ENCODE assay signal across 1 cellular context in the genomic region with DNA sequence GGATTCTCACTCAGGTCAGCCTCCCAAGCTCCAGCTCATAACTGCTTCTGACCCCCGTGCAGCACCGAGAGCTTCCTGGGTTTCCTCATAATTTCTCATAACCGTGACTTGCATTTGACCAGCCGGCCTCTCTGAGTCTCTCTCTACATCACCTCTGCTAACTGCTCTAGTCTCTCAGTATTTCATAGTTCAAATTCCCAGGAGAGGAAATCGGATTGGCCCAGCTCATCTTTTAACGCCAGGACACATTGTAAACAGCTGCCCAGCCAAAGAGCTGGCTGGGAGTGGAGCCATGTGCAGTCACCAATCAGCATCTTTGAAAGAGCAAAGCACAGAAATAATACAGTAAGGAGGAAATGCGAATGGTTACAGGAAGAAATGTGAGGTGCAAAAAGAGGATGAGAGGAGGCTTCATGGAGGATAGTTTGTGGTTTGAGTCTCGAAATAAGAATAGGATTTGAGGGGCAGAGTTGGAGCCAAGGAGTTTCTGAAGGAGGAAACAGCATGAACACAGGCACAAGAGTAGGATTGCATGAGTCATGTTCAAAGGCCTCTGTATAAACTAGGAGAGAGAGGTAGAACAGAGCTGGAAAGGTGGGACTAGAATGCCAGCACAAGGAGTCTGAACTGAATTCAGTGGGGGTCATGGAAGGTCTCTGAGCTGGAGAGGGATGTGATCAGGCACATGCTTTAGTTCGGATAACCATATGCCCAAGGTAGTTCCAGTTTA.
TF ChIP-seq lines count a peak whose summit lies in the region.

No MANE protein-coding gene starts in this region.

TF ChIP-seq in SK-N-SH treated with all-trans-retinoic acid at 6 μM for 48 hours, 23 proteins besides CTCF, POLR2A, EP300 and RAD21 (continued from another document):
- TF ChIP-seq, protein P1, sequence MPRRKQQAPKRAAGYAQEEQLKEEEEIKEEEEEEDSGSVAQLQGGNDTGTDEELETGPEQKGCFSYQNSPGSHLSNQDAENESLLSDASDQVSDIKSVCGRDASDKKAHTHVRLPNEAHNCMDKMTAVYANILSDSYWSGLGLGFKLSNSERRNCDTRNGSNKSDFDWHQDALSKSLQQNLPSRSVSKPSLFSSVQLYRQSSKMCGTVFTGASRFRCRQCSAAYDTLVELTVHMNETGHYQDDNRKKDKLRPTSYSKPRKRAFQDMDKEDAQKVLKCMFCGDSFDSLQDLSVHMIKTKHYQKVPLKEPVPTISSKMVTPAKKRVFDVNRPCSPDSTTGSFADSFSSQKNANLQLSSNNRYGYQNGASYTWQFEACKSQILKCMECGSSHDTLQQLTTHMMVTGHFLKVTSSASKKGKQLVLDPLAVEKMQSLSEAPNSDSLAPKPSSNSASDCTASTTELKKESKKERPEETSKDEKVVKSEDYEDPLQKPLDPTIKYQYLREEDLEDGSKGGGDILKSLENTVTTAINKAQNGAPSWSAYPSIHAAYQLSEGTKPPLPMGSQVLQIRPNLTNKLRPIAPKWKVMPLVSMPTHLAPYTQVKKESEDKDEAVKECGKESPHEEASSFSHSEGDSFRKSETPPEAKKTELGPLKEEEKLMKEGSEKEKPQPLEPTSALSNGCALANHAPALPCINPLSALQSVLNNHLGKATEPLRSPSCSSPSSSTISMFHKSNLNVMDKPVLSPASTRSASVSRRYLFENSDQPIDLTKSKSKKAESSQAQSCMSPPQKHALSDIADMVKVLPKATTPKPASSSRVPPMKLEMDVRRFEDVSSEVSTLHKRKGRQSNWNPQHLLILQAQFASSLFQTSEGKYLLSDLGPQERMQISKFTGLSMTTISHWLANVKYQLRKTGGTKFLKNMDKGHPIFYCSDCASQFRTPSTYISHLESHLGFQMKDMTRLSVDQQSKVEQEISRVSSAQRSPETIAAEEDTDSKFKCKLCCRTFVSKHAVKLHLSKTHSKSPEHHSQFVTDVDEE (CRISPR knock-in tag; IDR thresholded peaks at IDR 0.05): no peak
- TF ChIP-seq CREB5 (CRISPR knock-in tag; IDR thresholded peaks at IDR 0.05; ENCODE audit: low read depth) (no peak), CSRNP3 (CRISPR knock-in tag; IDR thresholded peaks at IDR 0.05) (no peak), ZFP30 (CRISPR knock-in tag; IDR thresholded peaks at IDR 0.05) (no peak), CSDC2 (CRISPR knock-in tag; IDR thresholded peaks at IDR 0.05) (no peak), ISL1 (CRISPR knock-in tag; IDR thresholded peaks at IDR 0.05) (no peak), TOX (CRISPR knock-in tag; IDR thresholded peaks at IDR 0.05; ENCODE audit: borderline replicate concordance) (no peak), ARNTL (CRISPR knock-in tag; IDR thresholded peaks at IDR 0.05; ENCODE audit: borderline replicate concordance, low read depth) (no peak), POU6F1 (CRISPR knock-in tag; IDR thresholded peaks at IDR 0.05; ENCODE audit: borderline replicate concordance, low read depth) (no peak), ZC3H10 (CRISPR knock-in tag; IDR thresholded peaks at IDR 0.05) (no peak), PATZ1 (CRISPR knock-in tag; IDR thresholded peaks at IDR 0.05; ENCODE audit: borderline replicate concordance) (no peak)
